11 cellular contexts compared by ENCODE assay signal in the genomic region with DNA sequence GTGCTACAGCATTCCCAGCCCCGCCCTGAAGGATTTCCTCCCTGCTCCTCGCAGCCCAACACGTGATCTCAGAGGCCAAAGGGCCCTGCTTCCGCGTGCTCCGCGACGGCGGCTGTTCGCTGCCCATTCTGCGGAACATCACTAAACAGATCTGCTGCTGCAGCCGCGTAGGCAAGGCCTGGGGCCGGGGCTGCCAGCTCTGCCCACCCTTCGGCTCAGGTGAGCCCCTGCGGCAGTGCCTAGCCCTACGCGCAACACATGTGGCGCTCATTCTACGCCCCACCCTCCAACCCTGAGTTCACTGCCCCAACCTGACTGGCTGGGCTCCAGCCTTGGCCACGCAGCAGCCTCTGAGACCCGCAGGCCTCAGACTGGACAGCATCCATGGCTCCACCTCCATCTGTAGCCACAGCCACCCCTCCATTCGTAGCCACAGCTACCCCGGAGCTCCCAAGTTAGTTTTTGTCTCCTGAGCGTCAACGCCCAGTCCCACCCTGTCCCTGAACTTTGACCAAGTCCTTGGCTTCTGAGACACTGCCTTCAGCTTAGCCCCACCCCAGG. TPM values are rescaled to one million over a fixed set of nuclear protein-coding genes. Genes with fewer than 3 reads are reported as not detected.
DNase-seq lines count a peak whose midpoint lies in the region; ATAC-seq and TF ChIP-seq lines count a peak whose summit lies in the region.
"Had no signal": no experiment of that assay in that cellular context is flagged by ENCODE, and none has a peak within 500 bp of the region (broad histone marks: within the 10 kb centered on the region; RNA-seq: fewer than 3 reads in every experiment).

No MANE protein-coding gene starts in this region.

- CTCF ChIA-PET in T-cell (lab: Charles Lee): no interaction called here

- ATAC-seq in T-cell (replicated peaks in 1 of 4): no peak

- peak overlapping the region; percentile 84 for H3K4me3 Mint-ChIP-seq in T-helper 2 cell treated with Interferon-gamma antibody and Interleukin-4, amounts not matched to agents 5 μg/mL and 100 μg/mL, for 36 hours
- H3K4me3 Mint-ChIP-seq in T-cell: peak overlapping the region in 2 of 3 donors; percentile 52 to 84

- no peaks in the 10 kb centered on the region for H3K9me3 Mint-ChIP-seq in T-helper 2 cell treated with Interferon-gamma antibody and Interleukin-4, amounts not matched to agents 5 μg/mL and 100 μg/mL, for 36 hours
- H3K9me3 Mint-ChIP-seq in T-cell: no peaks in the 10 kb centered on the region

- POLR2A ChIA-PET in T-cell (lab: Charles Lee): no interaction called here

- TF ChIP-seq POLR2A in esophagus muscularis mucosa (IDR thresholded peaks at IDR 0.05; ENCODE audit: low read depth): no peak

- TF ChIP-seq EP300 in esophagus muscularis mucosa (IDR thresholded peaks at IDR 0.05): no peak

- peaks cover 4% of the 10 kb centered on the region for H3K27me3 Mint-ChIP-seq in T-helper 2 cell treated with Interferon-gamma antibody and Interleukin-4, amounts not matched to agents 5 μg/mL and 100 μg/mL, for 36 hours (ENCODE audit: low read depth)
- peaks cover 0 to 6% of the 10 kb centered on the region in 2 donors for H3K27me3 Mint-ChIP-seq in T-cell

- intact Hi-C loops in esophagus muscularis mucosa (cut with DNase I): no loop called here
- intact Hi-C loops in posterior vena cava (cut with DNase I): loop anchor here in 1 of 2 donors (5.0 kb wide), 1 partner anchor 35 kb away; no protein-coding TSS in a partner anchor
- intact Hi-C loops in ascending aorta (cut with DNase I): loop anchor here (10.0 kb wide), 1 partner anchor 323 kb away; the partner anchor contains the start of gene AKT2

- H3K9me3 ChIP-seq in esophagus muscularis mucosa (no peaks in the 10 kb centered on the region), ascending aorta (no peaks in the 10 kb centered on the region)

- 67% methylated on average over 24 of the region's 26 CpGs for WGBS in esophagus muscularis mucosa

- H3K36me3 Mint-ChIP-seq in T-helper 2 cell treated with Interferon-gamma antibody and Interleukin-4, amounts not matched to agents 5 μg/mL and 100 μg/mL, for 36 hours (ENCODE audit: low read depth): peaks cover 2% of the 10 kb centered on the region
- no peaks in the 10 kb centered on the region for H3K36me3 Mint-ChIP-seq in T-cell

- H3K36me3 ChIP-seq in esophagus muscularis mucosa (peaks cover 0 to 4% (median 0%) of the 10 kb centered on the region in 4 donors), ascending aorta (peaks cover 3 to 7% of the 10 kb centered on the region in 2 donors)

- H3K4me1 Mint-ChIP-seq in T-helper 2 cell treated with Interferon-gamma antibody and Interleukin-4, amounts not matched to agents 5 μg/mL and 100 μg/mL, for 36 hours (ENCODE audit: low read depth): peaks cover 57% of the 10 kb centered on the region
- H3K4me1 Mint-ChIP-seq in T-cell: peaks cover 74 to 86% (median 74%) of the 10 kb centered on the region in 3 donors

- H3K27ac ChIP-seq in esophagus muscularis mucosa (replicated peaks in 1 of 4) (peak overlapping the region in 3 of 4 donors; percentile 21 to 88 (median 45)), ascending aorta (peak overlapping the region in 1 of 2 donors; percentile 29)

- H3K27ac Mint-ChIP-seq in T-helper 2 cell treated with Interferon-gamma antibody and Interleukin-4, amounts not matched to agents 5 μg/mL and 100 μg/mL, for 36 hours: peak overlapping the region; percentile 72
- peak overlapping the region; percentile 78 for H3K27ac Mint-ChIP-seq in T-cell

- peaks cover 0 to 29% (median 5%) of the 10 kb centered on the region in 4 donors for H3K27me3 ChIP-seq in esophagus muscularis mucosa
- no peaks in the 10 kb centered on the region for H3K27me3 ChIP-seq in ascending aorta

- H3K4me1 ChIP-seq in esophagus muscularis mucosa (peaks cover 46 to 80% (median 66%) of the 10 kb centered on the region in 4 donors), ascending aorta (peaks cover 12 to 36% of the 10 kb centered on the region in 2 donors)

- no peak overlapping the region for H3K4me3 ChIP-seq in esophagus muscularis mucosa
- H3K4me3 ChIP-seq in ascending aorta: no peak overlapping the region

- DNase-seq in T-helper 2 cell treated with Interferon-gamma antibody and Interleukin-4, amounts not matched to agents 5 μg/mL and 100 μg/mL, for 36 hours (ENCODE audit: low spot score): no peak
- DNase-seq in T-helper 2 cell (no peak), T-cell (no peak), esophagus muscularis mucosa (ENCODE audit: extremely low spot score) (no peak), posterior vena cava (ENCODE audit: low spot score) (peak; percentile 83), NOMO-1 (lab: John Stamatoyannopoulos, UW; ENCODE audit: unreplicated experiment in 2 of 2) (no peak), ascending aorta (ENCODE audit: low spot score in 2 of 2) (no peak), KG1 (lab: John Stamatoyannopoulos, UW) (no peak)
- DNase-seq: amygdala; DMS79; stimulated activated naive CD4-positive, alpha-beta T cell had no signal

- TF ChIP-seq CTCF in esophagus muscularis mucosa (IDR thresholded peaks at IDR 0.05) (no peak), ascending aorta (IDR thresholded peaks at IDR 0.05) (no peak)

RNA-seq across cellular contexts. Expression of gene LTBP4, which starts 6.2 kb away (rescaled TPM):
- 100 to 1,000 TPM in 4 of 5 donors, 10 to 100 TPM in 1; 90.9 to 215 (median 160) TPM for total RNA-seq in T-cell
- 100 to 1,000 TPM; 358 to 430 (median 397) TPM for total RNA-seq in esophagus muscularis mucosa
- total RNA-seq in posterior vena cava: 100 to 1,000 TPM; 200 to 265 TPM
- total RNA-seq in ascending aorta: 691 TPM

RNA-seq across cellular contexts. Expression of gene SHKBP1, which starts 30.7 kb away (rescaled TPM):
- total RNA-seq in T-cell: 100 to 1,000 TPM; 117 to 153 (median 142) TPM
- 10 to 100 TPM; 39.5 to 82.7 (median 52.7) TPM for total RNA-seq in esophagus muscularis mucosa
- total RNA-seq in posterior vena cava: 10 to 100 TPM; 43.8 to 45.3 TPM
- total RNA-seq in ascending aorta: 192 TPM
